In the genomic region with DNA sequence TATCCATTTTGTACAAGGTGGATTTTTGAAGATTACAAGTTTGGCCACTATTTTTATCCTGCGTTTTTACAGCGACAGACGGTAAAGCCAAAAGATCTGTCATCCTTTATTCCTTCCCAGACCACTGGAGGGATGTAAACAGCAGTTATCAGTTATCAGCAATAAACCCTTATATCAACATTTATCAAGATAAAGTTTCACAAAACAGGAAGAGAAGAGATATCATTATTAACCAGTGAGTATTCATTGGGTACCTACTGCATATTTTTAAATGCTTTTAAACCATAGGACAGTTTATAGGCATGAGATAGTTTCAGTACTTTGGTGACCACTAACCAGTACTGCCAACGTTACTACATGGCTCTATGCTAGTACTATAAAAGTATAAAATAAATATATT, we compare ENCODE assay signal across 10 cellular contexts.
"Had no signal": no experiment of that assay in that cellular context is flagged by ENCODE, and none has a peak within 500 bp of the region (broad histone marks: within the 10 kb centered on the region; RNA-seq: fewer than 3 reads in every experiment).

No MANE protein-coding gene starts in this region.

- H3K36me3 ChIP-seq: HAP-1 had no signal

- ATAC-seq: HCT116, HepG2 had no signal

- H3K4me3 Mint-ChIP-seq: HFFc6, IgD-negative memory B cell had no signal

- DNase-seq: GM23248, GOT3, H7, HFFc6, KBM-7 had no signal

- H3K9me3 ChIP-seq: HAP-1 had no signal

- H3K9me3 Mint-ChIP-seq: HFFc6, IgD-negative memory B cell had no signal

- H3K27ac ChIP-seq: GM23248, HL-60 had no signal

- H3K9ac ChIP-seq: GM23248 had no signal

- H3K27me3 Mint-ChIP-seq: IgD-negative memory B cell had no signal

- H3K4me1 ChIP-seq: HAP-1 had no signal

- H3K4me3 ChIP-seq: GM23248, HAP-1 had no signal

- H3K27ac Mint-ChIP-seq: HFFc6, IgD-negative memory B cell had no signal
